ENCODE assay signal across 10 cellular contexts in genomic region chr19:18657590-18658365, GRCh38. TPM values are rescaled to one million over a fixed set of nuclear protein-coding genes. Genes with fewer than 3 reads are reported as not detected.
DNase-seq lines count a peak whose midpoint lies in the region; ATAC-seq lines count a peak whose summit lies in the region.
"Had no signal": no experiment of that assay in that cellular context is flagged by ENCODE, and none has a peak within 500 bp of the region (broad histone marks: within the 10 kb centered on the region; RNA-seq: fewer than 3 reads in every experiment).

No MANE protein-coding gene starts in this region.

- peak; percentile 20 for DNase-seq in NCI-H1092 treated with DMSO at 0.1 percent for 48 hours (lab: John Stamatoyannopoulos, UW)
- no peak for DNase-seq in NCI-H1092 (lab: John Stamatoyannopoulos, UW)
- DNase-seq in iPS-NIHi11 (ENCODE audit: low spot score): peak; percentile 70
- no peak for DNase-seq in mesenteric fat pad (ENCODE audit: low spot score)
- DNase-seq: ACHN; activated naive CD8-positive, alpha-beta T cell treated with anti-CD3 and anti-CD28 coated beads for 36 hours had no signal

- no peaks in the 10 kb centered on the region for H3K36me3 ChIP-seq in subcutaneous abdominal adipose tissue (ENCODE audit: control insufficient read depth in 5 of 5, insufficient read depth in 5 of 5, low read length in 5 of 5)

- no peak overlapping the region for H3K4me3 ChIP-seq in subcutaneous abdominal adipose tissue (ENCODE audit: low read depth in 1 of 5, low read length in 5 of 5)

- no peak for ATAC-seq in GM18520 (IDR thresholded peaks at IDR 0.05; ENCODE audit: unreplicated experiment)
- ATAC-seq in HG03342 (IDR thresholded peaks at IDR 0.05; ENCODE audit: unreplicated experiment): no peak

- no peaks in the 10 kb centered on the region for H3K27me3 ChIP-seq in subcutaneous abdominal adipose tissue (ENCODE audit: control insufficient read depth in 5 of 5, insufficient read depth in 4 of 5, low read length in 5 of 5)

- H3K9me3 ChIP-seq in subcutaneous abdominal adipose tissue (ENCODE audit: control insufficient read depth in 5 of 5, low read length in 5 of 5): no peaks in the 10 kb centered on the region

- no peak overlapping the region for H3K9ac ChIP-seq in subcutaneous abdominal adipose tissue (ENCODE audit: low read length in 5 of 5)

- peaks cover 0 to 49% (median 35%) of the 10 kb centered on the region in 5 donors for H3K4me1 ChIP-seq in subcutaneous abdominal adipose tissue (ENCODE audit: control insufficient read depth in 5 of 5, insufficient read depth in 5 of 5, low read length in 5 of 5)

- H3K27ac ChIP-seq in angular gyrus (ENCODE audit: low read depth, low read length): peak overlapping the region; percentile 75
- H3K27ac ChIP-seq in subcutaneous abdominal adipose tissue (ENCODE audit: low read depth, low read length): peak overlapping the region; percentile 70

RNA-seq across cellular contexts. Expression of gene KLHL26, which starts 20.9 kb away (rescaled TPM):
- 17.1 TPM for total RNA-seq in mesenteric fat pad

RNA-seq across cellular contexts. Expression of gene CRTC1, which starts 25.7 kb away (rescaled TPM):
- 13.9 TPM for total RNA-seq in mesenteric fat pad

RNA-seq across cellular contexts. Expression of gene TMEM59L, which starts 45.1 kb away (rescaled TPM):
- 2.0 TPM for total RNA-seq in mesenteric fat pad
- total RNA-seq: activated naive CD8-positive, alpha-beta T cell treated with anti-CD3 and anti-CD28 coated beads for 36 hours had no signal

RNA-seq across cellular contexts. Expression of gene CRLF1, which starts 51.2 kb away (rescaled TPM):
- 30.7 TPM for total RNA-seq in mesenteric fat pad
- total RNA-seq: activated naive CD8-positive, alpha-beta T cell treated with anti-CD3 and anti-CD28 coated beads for 36 hours had no signal

Comparison
In these comparisons a context has a peak if more than half of its experiments do, and no peak if none do; other contexts are left out.
1. DNase-seq: peak in NCI-H1092 treated with DMSO at 0.1 percent for 48 hours (single experiment) and iPS-NIHi11 (single experiment); none in NCI-H1092 (single experiment) and mesenteric fat pad (single experiment).